In the genomic region with DNA sequence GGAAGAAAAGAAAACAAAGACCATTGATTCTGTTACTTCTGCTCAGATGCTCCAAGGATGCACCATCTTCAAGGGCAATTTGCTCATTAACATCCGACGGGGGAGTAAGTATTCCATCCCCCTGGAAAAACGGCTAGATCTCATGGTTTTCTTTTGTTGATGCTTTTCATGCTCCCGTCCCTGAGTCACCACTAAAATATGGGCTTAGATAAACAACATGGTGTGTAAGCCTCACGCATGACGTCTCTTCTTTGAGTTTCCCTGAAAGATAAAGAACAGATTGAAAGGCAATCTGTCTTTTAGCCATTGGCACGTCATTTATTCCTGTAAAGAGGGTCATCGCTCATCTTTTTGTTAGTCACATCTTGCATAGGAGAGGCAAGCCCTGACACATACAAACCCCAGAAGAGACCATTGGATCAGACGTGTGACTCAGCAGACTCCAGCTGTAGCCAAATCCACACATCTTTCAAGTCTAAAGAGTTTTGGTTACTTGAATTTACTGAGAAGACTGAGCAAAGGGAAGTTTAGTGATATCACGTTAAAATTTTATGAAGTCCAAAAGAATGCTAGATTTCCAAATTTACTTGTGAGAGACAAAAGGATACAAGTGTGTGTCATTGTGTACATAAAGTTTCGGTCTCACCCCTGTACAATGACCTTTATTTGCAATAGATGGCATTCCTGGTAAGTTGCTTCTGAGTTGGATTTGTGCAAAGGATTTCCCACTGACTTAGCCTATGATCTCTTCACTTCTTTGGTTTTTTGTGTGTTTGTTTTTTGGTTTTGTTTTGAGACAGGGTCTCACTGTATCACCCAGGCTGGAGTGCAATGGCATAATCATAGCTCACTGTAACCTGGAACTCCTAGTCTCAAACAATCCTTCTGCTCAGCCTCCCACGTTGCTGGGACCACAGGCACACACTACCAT, we compare ENCODE assay signal across 8 cellular contexts.
A peak's percentile ranks its signal among the peaks of the same experiment; 100 is the strongest.
DNase-seq lines count a peak whose midpoint lies in the region; FAIRE-seq and TF ChIP-seq lines count a peak whose summit lies in the region.
"Had no signal": no experiment of that assay in that cellular context is flagged by ENCODE, and none has a peak within 500 bp of the region (broad histone marks: within the 10 kb centered on the region; RNA-seq: fewer than 3 reads in every experiment).

No MANE protein-coding gene starts in this region.

- H3K4me3 ChIP-seq in HUES48 (ENCODE audit: low read depth, low read length) (no peak overlapping the region), astrocyte (ENCODE audit: insufficient read depth, low read depth, low read length) (peak overlapping the region; percentile 47)
- H3K4me3 ChIP-seq in CD4-positive, alpha-beta memory T cell (ENCODE audit: low read length in 2 of 2): no peak overlapping the region

- H3K36me3 Mint-ChIP-seq in astrocyte (ENCODE audit: low read depth, unreplicated experiment) (peaks cover 27% of the 10 kb centered on the region), type B pancreatic cell (peaks cover 24% of the 10 kb centered on the region)
- H3K36me3 Mint-ChIP-seq in CD4-positive, alpha-beta memory T cell: peaks cover 10 to 18% of the 10 kb centered on the region in 2 donors

- H3K4me3 Mint-ChIP-seq in astrocyte (ENCODE audit: unreplicated experiment) (peak overlapping the region; percentile 36), type B pancreatic cell (no peak overlapping the region)
- H3K4me3 Mint-ChIP-seq in CD4-positive, alpha-beta memory T cell: no peak overlapping the region

- FAIRE-seq in astrocyte (lab: Jason Lieb, UNC) (peak; percentile 100), islet of Langerhans (lab: Jason Lieb, UNC) (peak; percentile 86)

- H3K36me3 ChIP-seq in HUES48 (ENCODE audit: control insufficient read depth, insufficient read depth, low read length) (peaks cover 41% of the 10 kb centered on the region), astrocyte (ENCODE audit: insufficient read depth, low read length) (peaks cover 9% of the 10 kb centered on the region)
- H3K36me3 ChIP-seq in CD4-positive, alpha-beta memory T cell (ENCODE audit: insufficient read depth, low read length): no peaks in the 10 kb centered on the region

- no peaks in the 10 kb centered on the region for H4K20me1 ChIP-seq in astrocyte (ENCODE audit: insufficient read depth, low read length)

- H3K9me3 Mint-ChIP-seq in astrocyte (ENCODE audit: unreplicated experiment) (no peaks in the 10 kb centered on the region), type B pancreatic cell (no peaks in the 10 kb centered on the region)
- H3K9me3 Mint-ChIP-seq in CD4-positive, alpha-beta memory T cell: peaks cover 0 to 3% (median 0%) of the 10 kb centered on the region in 8 donors

- H3K27ac ChIP-seq in HUES48 (ENCODE audit: low read depth, low read length) (peak overlapping the region; percentile 89), astrocyte (ENCODE audit: low read depth, low read length) (peak overlapping the region; percentile 99)
- H3K27ac ChIP-seq in CD4-positive, alpha-beta memory T cell (ENCODE audit: low read depth, low read length): no peak overlapping the region

- peaks cover 58% of the 10 kb centered on the region for H3K79me2 ChIP-seq in astrocyte (ENCODE audit: insufficient read depth, low read length)

- H2AFZ ChIP-seq in astrocyte (ENCODE audit: low read depth, low read length): no peak overlapping the region

- peak overlapping the region; percentile 99 for H3K27ac Mint-ChIP-seq in astrocyte (ENCODE audit: unreplicated experiment)
- peak overlapping the region; percentile 87 for H3K27ac Mint-ChIP-seq in type B pancreatic cell
- H3K27ac Mint-ChIP-seq in CD4-positive, alpha-beta memory T cell: no peak overlapping the region

- H3K27me3 ChIP-seq in HUES48 (ENCODE audit: control insufficient read depth, insufficient read depth, low read length) (no peaks in the 10 kb centered on the region), astrocyte (ENCODE audit: insufficient read depth, low read length) (no peaks in the 10 kb centered on the region)
- no peaks in the 10 kb centered on the region for H3K27me3 ChIP-seq in CD4-positive, alpha-beta memory T cell (ENCODE audit: insufficient read depth, low read length)

- H3K4me2 ChIP-seq in astrocyte (ENCODE audit: low read length): peak overlapping the region; percentile 81

- DNase-seq in astrocyte (ENCODE audit: low read depth) (peak; percentile 100), type B pancreatic cell (ENCODE audit: extremely low spot score, unreplicated experiment) (no peak)
- no peak for DNase-seq in stimulated activated CD8-positive, alpha-beta memory T cell treated with anti-CD3 and anti-CD28 coated beads, Interleukin-4, amount 100 ng/mL, for 48 hours
- DNase-seq in CD4-positive, alpha-beta memory T cell: no peak
- no peak for DNase-seq in stimulated activated CD4-positive, alpha-beta T cell treated with anti-CD3 and anti-CD28 coated beads, Interleukin-4, amount 100 ng/mL, for 1 hour
- DNase-seq: activated naive CD4-positive, alpha-beta T cell treated with Interleukin-2 at 50 U/mL for 16 hours had no signal

- CTCF ChIA-PET in CD4-positive, alpha-beta memory T cell (lab: Charles Lee; ENCODE audit: partially characterized antibody): no interaction called here

- H3K4me1 Mint-ChIP-seq in astrocyte (ENCODE audit: low read depth, unreplicated experiment) (peaks cover 79% of the 10 kb centered on the region), type B pancreatic cell (ENCODE audit: unreplicated experiment) (peaks cover 33% of the 10 kb centered on the region)
- H3K4me1 Mint-ChIP-seq in CD4-positive, alpha-beta memory T cell: peaks cover 0 to 6% (median 4%) of the 10 kb centered on the region in 4 donors

- POLR2A ChIA-PET in CD4-positive, alpha-beta memory T cell (lab: Charles Lee; ENCODE audit: partially characterized antibody): interaction anchor here (0.6 kb wide), 1 partner anchor 938 kb away, joined by 4 read pairs; no protein-coding TSS in a partner anchor

- H3K4me1 ChIP-seq in HUES48 (ENCODE audit: control insufficient read depth, insufficient read depth, low read length) (peaks cover 34% of the 10 kb centered on the region), astrocyte (ENCODE audit: insufficient read depth, low read length) (peaks cover 66% of the 10 kb centered on the region)
- H3K4me1 ChIP-seq in CD4-positive, alpha-beta memory T cell (ENCODE audit: insufficient read depth, low read length): no peaks in the 10 kb centered on the region

- H3K9me3 ChIP-seq in HUES48 (ENCODE audit: control insufficient read depth, insufficient read depth, low read length) (no peaks in the 10 kb centered on the region), astrocyte (ENCODE audit: insufficient read depth, low read depth, low read length) (no peaks in the 10 kb centered on the region)
- H3K9me3 ChIP-seq in CD4-positive, alpha-beta memory T cell (ENCODE audit: control insufficient read depth in 1 of 2, low read length in 2 of 2): no peaks in the 10 kb centered on the region

- intact Hi-C loops in CD4-positive, alpha-beta memory T cell (cut with micrococcal nuclease): no loop called here

- TF ChIP-seq CTCF in astrocyte (IDR thresholded peaks at IDR 0.05; ENCODE audit: insufficient read depth, low read depth, low read length): no peak
- TF ChIP-seq CTCF in type B pancreatic cell (conservative IDR thresholded peaks at IDR 0.05): no peak

- H3K9ac ChIP-seq in HUES48 (ENCODE audit: low read depth, low read length) (no peak overlapping the region), astrocyte (ENCODE audit: low read length) (peak overlapping the region; percentile 90)

- H3K27me3 Mint-ChIP-seq in astrocyte (ENCODE audit: low read depth, unreplicated experiment) (no peaks in the 10 kb centered on the region), type B pancreatic cell (no peaks in the 10 kb centered on the region)
- peaks cover 0 to 2% of the 10 kb centered on the region in 2 donors for H3K27me3 Mint-ChIP-seq in CD4-positive, alpha-beta memory T cell

Comparison
In these comparisons a context has a peak if more than half of its experiments do, and no peak if none do; other contexts are left out.
1. H3K27ac Mint-ChIP-seq: peak in astrocyte (single experiment) and type B pancreatic cell (single experiment); none in CD4-positive, alpha-beta memory T cell (0 of 7).